Comparison of ENCODE assay signal across 2 cellular contexts in genomic region chr17:7992924-7993323, GRCh38.
TF ChIP-seq lines count a peak whose summit lies in the region.

No MANE protein-coding gene starts in this region.

TF ChIP-seq in GM23338, 12 proteins besides CTCF, POLR2A, EP300 and RAD21:
- no peak for TF ChIP-seq EZH2 (IDR thresholded peaks at IDR 0.05; ENCODE audit: low read depth, unreplicated experiment)
- TF ChIP-seq CREB1 (CRISPR knock-in tag; IDR thresholded peaks at IDR 0.05; ENCODE audit: low read depth): no peak
- TF ChIP-seq NANOG (IDR thresholded peaks at IDR 0.05; ENCODE audit: borderline replicate concordance): no peak
- TF ChIP-seq ETS1 (IDR thresholded peaks at IDR 0.05): no peak
- TF ChIP-seq, protein P1, sequence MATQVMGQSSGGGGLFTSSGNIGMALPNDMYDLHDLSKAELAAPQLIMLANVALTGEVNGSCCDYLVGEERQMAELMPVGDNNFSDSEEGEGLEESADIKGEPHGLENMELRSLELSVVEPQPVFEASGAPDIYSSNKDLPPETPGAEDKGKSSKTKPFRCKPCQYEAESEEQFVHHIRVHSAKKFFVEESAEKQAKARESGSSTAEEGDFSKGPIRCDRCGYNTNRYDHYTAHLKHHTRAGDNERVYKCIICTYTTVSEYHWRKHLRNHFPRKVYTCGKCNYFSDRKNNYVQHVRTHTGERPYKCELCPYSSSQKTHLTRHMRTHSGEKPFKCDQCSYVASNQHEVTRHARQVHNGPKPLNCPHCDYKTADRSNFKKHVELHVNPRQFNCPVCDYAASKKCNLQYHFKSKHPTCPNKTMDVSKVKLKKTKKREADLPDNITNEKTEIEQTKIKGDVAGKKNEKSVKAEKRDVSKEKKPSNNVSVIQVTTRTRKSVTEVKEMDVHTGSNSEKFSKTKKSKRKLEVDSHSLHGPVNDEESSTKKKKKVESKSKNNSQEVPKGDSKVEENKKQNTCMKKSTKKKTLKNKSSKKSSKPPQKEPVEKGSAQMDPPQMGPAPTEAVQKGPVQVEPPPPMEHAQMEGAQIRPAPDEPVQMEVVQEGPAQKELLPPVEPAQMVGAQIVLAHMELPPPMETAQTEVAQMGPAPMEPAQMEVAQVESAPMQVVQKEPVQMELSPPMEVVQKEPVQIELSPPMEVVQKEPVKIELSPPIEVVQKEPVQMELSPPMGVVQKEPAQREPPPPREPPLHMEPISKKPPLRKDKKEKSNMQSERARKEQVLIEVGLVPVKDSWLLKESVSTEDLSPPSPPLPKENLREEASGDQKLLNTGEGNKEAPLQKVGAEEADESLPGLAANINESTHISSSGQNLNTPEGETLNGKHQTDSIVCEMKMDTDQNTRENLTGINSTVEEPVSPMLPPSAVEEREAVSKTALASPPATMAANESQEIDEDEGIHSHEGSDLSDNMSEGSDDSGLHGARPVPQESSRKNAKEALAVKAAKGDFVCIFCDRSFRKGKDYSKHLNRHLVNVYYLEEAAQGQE (IDR thresholded peaks at IDR 0.05; ENCODE audit: unreplicated experiment): no peak
- TF ChIP-seq, protein P2, sequence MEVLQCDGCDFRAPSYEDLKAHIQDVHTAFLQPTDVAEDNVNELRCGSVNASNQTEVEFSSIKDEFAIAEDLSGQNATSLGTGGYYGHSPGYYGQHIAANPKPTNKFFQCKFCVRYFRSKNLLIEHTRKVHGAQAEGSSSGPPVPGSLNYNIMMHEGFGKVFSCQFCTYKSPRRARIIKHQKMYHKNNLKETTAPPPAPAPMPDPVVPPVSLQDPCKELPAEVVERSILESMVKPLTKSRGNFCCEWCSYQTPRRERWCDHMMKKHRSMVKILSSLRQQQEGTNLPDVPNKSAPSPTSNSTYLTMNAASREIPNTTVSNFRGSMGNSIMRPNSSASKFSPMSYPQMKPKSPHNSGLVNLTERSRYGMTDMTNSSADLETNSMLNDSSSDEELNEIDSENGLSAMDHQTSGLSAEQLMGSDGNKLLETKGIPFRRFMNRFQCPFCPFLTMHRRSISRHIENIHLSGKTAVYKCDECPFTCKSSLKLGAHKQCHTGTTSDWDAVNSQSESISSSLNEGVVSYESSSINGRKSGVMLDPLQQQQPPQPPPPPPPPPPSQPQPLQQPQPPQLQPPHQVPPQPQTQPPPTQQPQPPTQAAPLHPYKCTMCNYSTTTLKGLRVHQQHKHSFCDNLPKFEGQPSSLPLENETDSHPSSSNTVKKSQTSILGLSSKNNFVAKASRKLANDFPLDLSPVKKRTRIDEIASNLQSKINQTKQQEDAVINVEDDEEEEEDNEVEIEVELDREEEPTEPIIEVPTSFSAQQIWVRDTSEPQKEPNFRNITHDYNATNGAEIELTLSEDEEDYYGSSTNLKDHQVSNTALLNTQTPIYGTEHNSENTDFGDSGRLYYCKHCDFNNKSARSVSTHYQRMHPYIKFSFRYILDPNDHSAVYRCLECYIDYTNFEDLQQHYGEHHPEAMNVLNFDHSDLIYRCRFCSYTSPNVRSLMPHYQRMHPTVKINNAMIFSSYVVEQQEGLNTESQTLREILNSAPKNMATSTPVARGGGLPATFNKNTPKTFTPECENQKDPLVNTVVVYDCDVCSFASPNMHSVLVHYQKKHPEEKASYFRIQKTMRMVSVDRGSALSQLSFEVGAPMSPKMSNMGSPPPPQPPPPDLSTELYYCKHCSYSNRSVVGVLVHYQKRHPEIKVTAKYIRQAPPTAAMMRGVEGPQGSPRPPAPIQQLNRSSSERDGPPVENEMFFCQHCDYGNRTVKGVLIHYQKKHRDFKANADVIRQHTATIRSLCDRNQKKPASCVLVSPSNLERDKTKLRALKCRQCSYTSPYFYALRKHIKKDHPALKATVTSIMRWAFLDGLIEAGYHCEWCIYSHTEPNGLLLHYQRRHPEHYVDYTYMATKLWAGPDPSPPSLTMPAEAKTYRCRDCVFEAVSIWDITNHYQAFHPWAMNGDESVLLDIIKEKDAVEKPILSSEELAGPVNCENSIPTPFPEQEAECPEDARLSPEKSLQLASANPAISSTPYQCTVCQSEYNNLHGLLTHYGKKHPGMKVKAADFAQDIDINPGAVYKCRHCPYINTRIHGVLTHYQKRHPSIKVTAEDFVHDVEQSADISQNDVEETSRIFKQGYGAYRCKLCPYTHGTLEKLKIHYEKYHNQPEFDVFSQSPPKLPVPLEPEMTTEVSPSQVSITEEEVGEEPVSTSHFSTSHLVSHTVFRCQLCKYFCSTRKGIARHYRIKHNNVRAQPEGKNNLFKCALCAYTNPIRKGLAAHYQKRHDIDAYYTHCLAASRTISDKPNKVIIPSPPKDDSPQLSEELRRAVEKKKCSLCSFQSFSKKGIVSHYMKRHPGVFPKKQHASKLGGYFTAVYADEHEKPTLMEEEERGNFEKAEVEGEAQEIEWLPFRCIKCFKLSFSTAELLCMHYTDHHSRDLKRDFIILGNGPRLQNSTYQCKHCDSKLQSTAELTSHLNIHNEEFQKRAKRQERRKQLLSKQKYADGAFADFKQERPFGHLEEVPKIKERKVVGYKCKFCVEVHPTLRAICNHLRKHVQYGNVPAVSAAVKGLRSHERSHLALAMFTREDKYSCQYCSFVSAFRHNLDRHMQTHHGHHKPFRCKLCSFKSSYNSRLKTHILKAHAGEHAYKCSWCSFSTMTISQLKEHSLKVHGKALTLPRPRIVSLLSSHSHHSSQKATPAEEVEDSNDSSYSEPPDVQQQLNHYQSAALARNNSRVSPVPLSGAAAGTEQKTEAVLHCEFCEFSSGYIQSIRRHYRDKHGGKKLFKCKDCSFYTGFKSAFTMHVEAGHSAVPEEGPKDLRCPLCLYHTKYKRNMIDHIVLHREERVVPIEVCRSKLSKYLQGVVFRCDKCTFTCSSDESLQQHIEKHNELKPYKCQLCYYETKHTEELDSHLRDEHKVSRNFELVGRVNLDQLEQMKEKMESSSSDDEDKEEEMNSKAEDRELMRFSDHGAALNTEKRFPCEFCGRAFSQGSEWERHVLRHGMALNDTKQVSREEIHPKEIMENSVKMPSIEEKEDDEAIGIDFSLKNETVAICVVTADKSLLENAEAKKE (CRISPR knock-in tag; IDR thresholded peaks at IDR 0.05): no peak
- no peak for TF ChIP-seq STAT1 (IDR thresholded peaks at IDR 0.05; ENCODE audit: unreplicated experiment)
- no peak for TF ChIP-seq ZNF114 (CRISPR knock-in tag; IDR thresholded peaks at IDR 0.05)
- no peak for TF ChIP-seq EZH2phosphoT487 (IDR thresholded peaks at IDR 0.05; ENCODE audit: unreplicated experiment)

TF ChIP-seq in HepG2, 621 proteins besides CTCF, POLR2A, EP300 and RAD21:
- TF ChIP-seq IKZF1 (IDR thresholded peaks at IDR 0.05) (no peak), RFX1 (IDR thresholded peaks at IDR 0.05) (peak; percentile 30; the same call in 1 of the 2 replicates), U2AF1 (optimal IDR thresholded peaks at IDR 0.05; ENCODE audit: low read depth, low read length) (no peak)
- TF ChIP-seq, protein P3, sequence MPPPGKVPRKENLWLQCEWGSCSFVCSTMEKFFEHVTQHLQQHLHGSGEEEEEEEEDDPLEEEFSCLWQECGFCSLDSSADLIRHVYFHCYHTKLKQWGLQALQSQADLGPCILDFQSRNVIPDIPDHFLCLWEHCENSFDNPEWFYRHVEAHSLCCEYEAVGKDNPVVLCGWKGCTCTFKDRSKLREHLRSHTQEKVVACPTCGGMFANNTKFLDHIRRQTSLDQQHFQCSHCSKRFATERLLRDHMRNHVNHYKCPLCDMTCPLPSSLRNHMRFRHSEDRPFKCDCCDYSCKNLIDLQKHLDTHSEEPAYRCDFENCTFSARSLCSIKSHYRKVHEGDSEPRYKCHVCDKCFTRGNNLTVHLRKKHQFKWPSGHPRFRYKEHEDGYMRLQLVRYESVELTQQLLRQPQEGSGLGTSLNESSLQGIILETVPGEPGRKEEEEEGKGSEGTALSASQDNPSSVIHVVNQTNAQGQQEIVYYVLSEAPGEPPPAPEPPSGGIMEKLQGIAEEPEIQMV (CRISPR knock-in tag; IDR thresholded peaks at IDR 0.05; ENCODE audit: low read depth): 0 out of 2 replicates have a peak, but pooled peaks have one; percentile 42
